Comparison of ENCODE assay signal across 10 cellular contexts in the genomic region with DNA sequence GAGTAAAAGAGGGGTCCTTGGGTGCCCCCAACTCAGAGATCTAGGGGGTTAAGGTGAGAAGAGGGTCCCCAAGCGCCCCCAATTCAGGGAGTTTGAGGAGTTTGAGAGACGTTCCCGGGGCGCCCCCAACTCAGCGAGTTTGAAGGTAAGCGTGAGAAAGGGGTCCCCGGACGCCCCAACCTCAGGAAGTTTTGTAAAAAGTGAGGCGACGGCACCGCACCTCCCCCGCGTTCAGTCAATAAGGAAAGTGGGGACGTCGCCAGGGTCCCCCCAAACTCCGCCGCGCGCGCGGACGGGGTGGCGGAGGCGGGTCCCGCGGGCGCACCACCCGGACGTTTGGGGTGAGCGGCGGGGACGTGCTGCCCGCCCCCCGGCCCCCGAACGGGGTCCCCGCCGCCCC. TPM values are rescaled to one million over a fixed set of nuclear protein-coding genes. Genes with fewer than 3 reads are reported as not detected.
DNase-seq lines count a peak whose midpoint lies in the region; ATAC-seq, FAIRE-seq and TF ChIP-seq lines count a peak whose summit lies in the region.
"Had no signal": no experiment of that assay in that cellular context is flagged by ENCODE, and none has a peak within 500 bp of the region (broad histone marks: within the 10 kb centered on the region; RNA-seq: fewer than 3 reads in every experiment).

No MANE protein-coding gene starts in this region.

- peak overlapping the region; percentile 90 for H3K4me3 Mint-ChIP-seq in astrocyte (ENCODE audit: unreplicated experiment)

- intact Hi-C loops in right lobe of liver (cut with DNase I) (no loop called here), tibial artery (cut with DNase I; ENCODE audit: low total_unique reads) (loop anchor here (5.0 to 10.0 kb wide), 2 partner anchors 53 to 125 kb away; no protein-coding TSS in a partner anchor)

- H2AFZ ChIP-seq in astrocyte (ENCODE audit: low read depth, low read length): no peak overlapping the region

- H3K4me1 ChIP-seq in astrocyte (ENCODE audit: insufficient read depth, low read length) (peaks cover 14% of the 10 kb centered on the region), right lobe of liver (peaks cover 0 to 12% (median 4%) of the 10 kb centered on the region in 4 donors), tibial artery (peaks cover 3 to 23% (median 16%) of the 10 kb centered on the region in 4 donors)

- peaks cover 6% of the 10 kb centered on the region for H3K79me2 ChIP-seq in astrocyte (ENCODE audit: insufficient read depth, low read length)

- FAIRE-seq in astrocyte (lab: Jason Lieb, UNC): no peak

- H3K9me3 Mint-ChIP-seq in astrocyte (ENCODE audit: unreplicated experiment): no peaks in the 10 kb centered on the region

- peak overlapping the region; percentile 95 for H3K4me2 ChIP-seq in astrocyte (ENCODE audit: low read length)

- TF ChIP-seq POLR2A in right lobe of liver (IDR thresholded peaks at IDR 0.05): no peak

- ATAC-seq in right lobe of liver (no peak), HG03342 (IDR thresholded peaks at IDR 0.05; ENCODE audit: unreplicated experiment) (no peak), GM21515 (IDR thresholded peaks at IDR 0.05; ENCODE audit: unreplicated experiment) (no peak)

- peak overlapping the region; percentile 83 for H3K9ac ChIP-seq in astrocyte (ENCODE audit: low read length)

- H3K27me3 ChIP-seq in astrocyte (ENCODE audit: insufficient read depth, low read length): no peaks in the 10 kb centered on the region
- no peaks in the 10 kb centered on the region for H3K27me3 ChIP-seq in right lobe of liver
- no peaks in the 10 kb centered on the region for H3K27me3 ChIP-seq in tibial artery

- H3K4me3 ChIP-seq in astrocyte (ENCODE audit: insufficient read depth, low read depth, low read length): peak overlapping the region; percentile 67
- peak overlapping the region; percentile 47 to 71 (median 52) for H3K4me3 ChIP-seq in right lobe of liver
- peak overlapping the region; percentile 61 to 92 for H3K4me3 ChIP-seq in tibial artery

- H3K27ac Mint-ChIP-seq in astrocyte (ENCODE audit: unreplicated experiment): no peak overlapping the region

- peaks cover 16% of the 10 kb centered on the region for H3K4me1 Mint-ChIP-seq in astrocyte (ENCODE audit: low read depth, unreplicated experiment)

- no peaks in the 10 kb centered on the region for H3K36me3 ChIP-seq in astrocyte (ENCODE audit: insufficient read depth, low read length)
- no peaks in the 10 kb centered on the region for H3K36me3 ChIP-seq in right lobe of liver
- H3K36me3 ChIP-seq in tibial artery: no peaks in the 10 kb centered on the region

- H4K20me1 ChIP-seq in astrocyte (ENCODE audit: insufficient read depth, low read length): no peaks in the 10 kb centered on the region

- H3K9me3 ChIP-seq in astrocyte (ENCODE audit: insufficient read depth, low read depth, low read length): no peaks in the 10 kb centered on the region
- no peaks in the 10 kb centered on the region for H3K9me3 ChIP-seq in right lobe of liver
- H3K9me3 ChIP-seq in tibial artery: no peaks in the 10 kb centered on the region

- H3K27ac ChIP-seq in astrocyte (ENCODE audit: low read depth, low read length) (no peak overlapping the region), right lobe of liver (no peak overlapping the region), tibial artery (peak overlapping the region; percentile 85 to 98)

- WGBS in right lobe of liver (ENCODE audit: insufficient coverage, low coverage, low lambda C conversion rate, missing lambda C conversion rate): no CpG with 5 or more reads among the region's 38 CpGs

- DNase-seq in activated CD8-positive, alpha-beta memory T cell treated with anti-CD3 and anti-CD28 coated beads, Interleukin-2, amount 50 U/mL, for 48 hours: peak; percentile 56
- no peak for DNase-seq in activated CD8-positive, alpha-beta memory T cell treated with anti-CD3 and anti-CD28 coated beads for 24 hours
- no peak for DNase-seq in astrocyte (ENCODE audit: low read depth)
- no peak for DNase-seq in right lobe of liver
- peak; percentile 35 to 77 for DNase-seq in tibial artery
- no peak for DNase-seq in GOT3 (lab: John Stamatoyannopoulos, UW)

- H3K27me3 Mint-ChIP-seq in astrocyte (ENCODE audit: low read depth, unreplicated experiment): peaks cover 8% of the 10 kb centered on the region

- TF ChIP-seq CTCF in astrocyte (IDR thresholded peaks at IDR 0.05; ENCODE audit: insufficient read depth, low read depth, low read length): no peak
- TF ChIP-seq CTCF in right lobe of liver (IDR thresholded peaks at IDR 0.05): no peak
- no peak for TF ChIP-seq CTCF in tibial artery (IDR thresholded peaks at IDR 0.05)

- H3K36me3 Mint-ChIP-seq in astrocyte (ENCODE audit: low read depth, unreplicated experiment): no peaks in the 10 kb centered on the region

RNA-seq across cellular contexts. Expression of gene RFX2, which starts 0.4 kb away (rescaled TPM):
- 3.2 and 3.3 TPM in 2 replicates for total RNA-seq in astrocyte
- 1 to 10 TPM; 1.6 to 2.9 (median 1.9) TPM for total RNA-seq in right lobe of liver

RNA-seq across cellular contexts. Expression of gene ACSBG2, which starts 25.5 kb away (rescaled TPM):
- total RNA-seq in astrocyte (not detected in 2 replicates), right lobe of liver (not detected)
- total RNA-seq: Daoy, pulmonary artery endothelial cell had no signal

Comparison
In these comparisons a context has a peak if more than half of its experiments do, and no peak if none do; other contexts are left out.
1. DNase-seq: peak in activated CD8-positive, alpha-beta memory T cell treated with anti-CD3 and anti-CD28 coated beads, Interleukin-2, amount 50 U/mL, for 48 hours (single experiment) and tibial artery (2 of 2); none in activated CD8-positive, alpha-beta memory T cell treated with anti-CD3 and anti-CD28 coated beads for 24 hours (single experiment), astrocyte (single experiment), right lobe of liver (0 of 3) and GOT3 (single experiment).
2. H3K27ac ChIP-seq: peak in tibial artery (2 of 2); none in astrocyte (single experiment) and right lobe of liver (0 of 3).
3. Peak in every context shown above with its lines, with median percentiles within 50 percentile points of each other: H3K4me3 ChIP-seq.